15 cellular contexts compared by ENCODE assay signal in the genomic region with DNA sequence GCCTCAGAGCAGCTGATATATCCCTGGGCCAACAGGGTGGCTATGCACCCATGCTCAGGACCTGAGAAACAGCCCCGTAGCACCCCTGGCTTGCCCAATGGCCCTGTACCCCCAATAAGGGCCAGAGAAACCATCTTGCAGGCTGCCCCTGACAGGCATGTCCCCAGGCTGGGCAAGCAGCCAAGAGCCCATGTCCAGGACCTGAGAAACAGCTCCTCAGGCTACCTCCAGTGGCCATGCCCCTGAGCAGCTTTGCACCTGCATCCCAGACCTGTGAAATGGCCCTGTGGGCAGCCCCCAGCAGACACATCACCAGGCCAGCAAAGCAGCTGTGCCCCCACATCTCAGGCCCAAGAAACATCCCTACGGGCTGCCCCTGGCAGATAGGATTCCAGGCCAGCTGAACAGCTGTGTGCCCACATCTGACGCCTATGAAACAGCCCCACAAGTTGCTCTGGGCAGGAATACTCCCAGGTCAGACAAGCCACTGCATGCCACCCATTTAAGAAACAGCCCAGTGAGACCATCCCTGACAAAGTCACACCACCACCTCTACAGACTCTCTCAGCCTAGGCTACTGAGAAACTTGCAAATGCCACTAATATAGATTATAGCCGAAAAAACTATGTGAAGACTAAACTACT.
"Had no signal": no experiment of that assay in that cellular context is flagged by ENCODE, and none has a peak within 500 bp of the region (broad histone marks: within the 10 kb centered on the region; RNA-seq: fewer than 3 reads in every experiment).

No MANE protein-coding gene starts in this region.

- FAIRE-seq: colon had no signal

- ATAC-seq: activated CD8-positive, alpha-beta memory T cell treated with anti-CD3 and anti-CD28 coated beads, Interleukin-2, amount 10 ng/mL, durations not matched to agents 7 days and 5 days; gastrocnemius medialis had no signal

- H3K9me3 Mint-ChIP-seq: activated naive CD8-positive, alpha-beta T cell treated with anti-CD3 and anti-CD28 coated beads, Interleukin-2, amount 10 ng/mL, durations not matched to agents 7 days and 5 days; activated T-cell treated with anti-CD3 and anti-CD28 coated beads, Interleukin-2, amount 50 U/mL, for 24 hours had no signal

- H3K4me1 Mint-ChIP-seq: activated CD8-positive, alpha-beta memory T cell treated with anti-CD3 and anti-CD28 coated beads, Interleukin-2, amount 10 ng/mL, durations not matched to agents 7 days and 5 days; activated naive CD8-positive, alpha-beta T cell treated with anti-CD3 and anti-CD28 coated beads, Interleukin-2, amount 10 ng/mL, durations not matched to agents 7 days and 5 days had no signal

- H2AFZ ChIP-seq: parathyroid adenoma had no signal

- DNase-seq: activated CD4-positive, alpha-beta T cell treated with anti-CD3 and anti-CD28 coated beads for 1 hour; activated CD4-positive, alpha-beta T cell treated with anti-CD3 and anti-CD28 coated beads, Interleukin-2, amount 50 U/mL, for 48 hours; activated CD8-positive, alpha-beta memory T cell treated with anti-CD3 and anti-CD28 coated beads, Interleukin-2, amount 10 ng/mL, durations not matched to agents 7 days and 5 days; activated gamma-delta T cell treated with Interleukin-2 at 50 U/mL for 16 hours; activated naive CD8-positive, alpha-beta T cell treated with anti-CD3 and anti-CD28 coated beads, Interleukin-2, amount 10 ng/mL, durations not matched to agents 7 days and 5 days; activated T-cell treated with anti-CD3 and anti-CD28 coated beads, Interleukin-2, amount 50 U/mL, for 24 hours; gastrocnemius medialis; retina; tibial artery had no signal

- H3K36me3 Mint-ChIP-seq: activated CD8-positive, alpha-beta memory T cell treated with anti-CD3 and anti-CD28 coated beads, Interleukin-2, amount 10 ng/mL, durations not matched to agents 7 days and 5 days; activated naive CD8-positive, alpha-beta T cell treated with anti-CD3 and anti-CD28 coated beads, Interleukin-2, amount 10 ng/mL, durations not matched to agents 7 days and 5 days had no signal

- H3K9me3 ChIP-seq: ascending aorta, gastrocnemius medialis, heart right ventricle, left lung, tibial artery, vagina had no signal

- H3K36me3 ChIP-seq: ascending aorta, gastrocnemius medialis, heart right ventricle, left lung, tibial artery, vagina had no signal

- H3K27ac Mint-ChIP-seq: activated CD8-positive, alpha-beta memory T cell treated with anti-CD3 and anti-CD28 coated beads, Interleukin-2, amount 10 ng/mL, durations not matched to agents 7 days and 5 days; activated naive CD8-positive, alpha-beta T cell treated with anti-CD3 and anti-CD28 coated beads, Interleukin-2, amount 10 ng/mL, durations not matched to agents 7 days and 5 days; activated T-cell treated with anti-CD3 and anti-CD28 coated beads, Interleukin-2, amount 50 U/mL, for 24 hours had no signal

- H3K27ac ChIP-seq: ascending aorta, gastrocnemius medialis, heart right ventricle, left lung, parathyroid adenoma, tibial artery, vagina had no signal

- H3K4me3 Mint-ChIP-seq: activated CD8-positive, alpha-beta memory T cell treated with anti-CD3 and anti-CD28 coated beads, Interleukin-2, amount 10 ng/mL, durations not matched to agents 7 days and 5 days; activated naive CD8-positive, alpha-beta T cell treated with anti-CD3 and anti-CD28 coated beads, Interleukin-2, amount 10 ng/mL, durations not matched to agents 7 days and 5 days; activated T-cell treated with anti-CD3 and anti-CD28 coated beads, Interleukin-2, amount 50 U/mL, for 24 hours had no signal

- H3K9ac ChIP-seq: parathyroid adenoma had no signal

- H3K27me3 Mint-ChIP-seq: activated CD8-positive, alpha-beta memory T cell treated with anti-CD3 and anti-CD28 coated beads, Interleukin-2, amount 10 ng/mL, durations not matched to agents 7 days and 5 days; activated naive CD8-positive, alpha-beta T cell treated with anti-CD3 and anti-CD28 coated beads, Interleukin-2, amount 10 ng/mL, durations not matched to agents 7 days and 5 days; activated T-cell treated with anti-CD3 and anti-CD28 coated beads, Interleukin-2, amount 50 U/mL, for 24 hours had no signal

- H3K4me3 ChIP-seq: ascending aorta, gastrocnemius medialis, heart right ventricle, left lung, tibial artery, vagina had no signal

- H3K79me2 ChIP-seq: parathyroid adenoma had no signal

- H3K4me1 ChIP-seq: ascending aorta, gastrocnemius medialis, heart right ventricle, left lung, parathyroid adenoma, tibial artery, vagina had no signal

- H3K27me3 ChIP-seq: ascending aorta, gastrocnemius medialis, heart right ventricle, left lung, tibial artery, vagina had no signal
